In the genomic region with DNA sequence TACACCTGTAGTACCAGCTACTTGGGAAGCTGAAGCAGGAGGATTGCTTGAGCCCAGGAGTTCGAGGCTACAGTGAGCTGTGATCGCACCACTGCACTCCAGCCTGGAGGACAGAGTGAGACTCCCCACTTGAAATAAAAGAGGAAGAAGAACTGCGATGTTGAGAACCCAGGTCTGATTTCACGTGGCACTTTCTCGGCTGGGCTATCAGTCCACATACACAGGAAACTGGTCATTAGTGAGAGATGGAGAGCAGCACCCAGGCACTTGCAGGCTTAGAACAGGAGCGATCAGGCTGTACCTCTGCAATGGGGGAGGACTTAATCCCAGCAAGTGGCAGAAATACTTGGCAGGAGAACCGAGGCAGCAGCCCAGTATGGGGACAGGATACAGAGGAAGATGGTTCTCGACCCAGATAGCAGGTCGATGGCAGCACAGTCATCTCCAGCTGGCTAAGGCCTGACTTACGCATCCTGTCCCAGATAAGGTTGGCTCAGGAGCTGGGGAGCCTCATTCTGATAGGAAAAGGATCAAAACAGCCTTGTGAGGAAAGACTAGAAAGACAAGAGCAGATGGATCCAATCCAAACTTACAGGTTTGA, we compare ENCODE assay signal across 29 cellular contexts.
"Had no signal": no experiment of that assay in that cellular context is flagged by ENCODE, and none has a peak within 500 bp of the region (broad histone marks: within the 10 kb centered on the region; RNA-seq: fewer than 3 reads in every experiment).

No MANE protein-coding gene starts in this region.

- ATAC-seq: activated CD8-positive, alpha-beta T cell treated with anti-CD3 and anti-CD28 coated beads for 36 hours; activated T-cell treated with anti-CD3 and anti-CD28 coated beads, Interleukin-2, amount 50 U/mL, for 72 hours; activated T-helper 17 cell treated with anti-CD3 and anti-CD28 coated beads, Interleukin-2, amount 50 U/mL, for 72 hours; Right ventricle myocardium inferior had no signal

- H3K36me3 ChIP-seq: brain microvascular endothelial cell had no signal

- H3K27ac ChIP-seq: brain microvascular endothelial cell, PC-9, RWPE1 had no signal

- H3K4me3 ChIP-seq: PC-9 had no signal

- DNase-seq: activated CD4-positive, alpha-beta T cell treated with anti-CD3 and anti-CD28 coated beads, Interleukin-2, amount 10 ng/mL, durations not matched to agents 24 days and 14 days; activated CD4-positive, alpha-beta T cell treated with anti-CD3 and anti-CD28 coated beads, Interleukin-2, amount 50 U/mL, for 4 hours; activated CD8-positive, alpha-beta T cell treated with anti-CD3 and anti-CD28 coated beads for 36 hours; activated effector memory CD4-positive, alpha-beta T cell treated with anti-CD3 and anti-CD28 coated beads, Interleukin-2, amount 50 U/mL, for 16 hours; activated naive CD4-positive, alpha-beta T cell; activated naive CD4-positive, alpha-beta T cell treated with anti-CD3 and anti-CD28 coated beads, Interleukin-2, amount 50 U/mL, for 16 hours; activated naive CD8-positive, alpha-beta T cell treated with anti-CD3 and anti-CD28 coated beads for 36 hours; activated T-cell treated with anti-CD3 and anti-CD28 coated beads, Interleukin-2, amount 50 U/mL, for 1 hour; activated T-cell treated with anti-CD3 and anti-CD28 coated beads, Interleukin-2, amount 50 U/mL, for 72 hours; amniotic stem cell; aorta; brain microvascular endothelial cell; central memory CD4-positive, alpha-beta T cell; NCI-H1105; NCI-H1417 treated with DMSO at 0.1 percent for 48 hours; NCI-H187 treated with DMSO at 0.1 percent for 48 hours; NCI-H2081; NCI-H2171 treated with DMSO at 0.1 percent for 48 hours; NCI-H226; NCI-H446 treated with DMSO at 0.1 percent for 48 hours; NCI-H524; NCI-H748 treated with DMSO at 0.1 percent for 48 hours; PC-9; SW 1271; T-helper 1 cell; T1000 had no signal

- H3K27me3 ChIP-seq: brain microvascular endothelial cell had no signal
